20 cellular contexts compared by ENCODE assay signal in genomic region chr15:61841461-61841860, GRCh38.
"Had no signal": no experiment of that assay in that cellular context is flagged by ENCODE, and none has a peak within 500 bp of the region (broad histone marks: within the 10 kb centered on the region; RNA-seq: fewer than 3 reads in every experiment).

No MANE protein-coding gene starts in this region.

- H3K9me3 Mint-ChIP-seq: activated naive CD8-positive, alpha-beta T cell treated with anti-CD3 and anti-CD28 coated beads, Interleukin-2, amount 10 ng/mL, durations not matched to agents 7 days and 5 days; naive thymus-derived CD8-positive, alpha-beta T cell had no signal

- H3K36me3 Mint-ChIP-seq: activated CD8-positive, alpha-beta memory T cell treated with anti-CD3 and anti-CD28 coated beads, Interleukin-2, amount 10 ng/mL, durations not matched to agents 7 days and 5 days; activated naive CD8-positive, alpha-beta T cell treated with anti-CD3 and anti-CD28 coated beads, Interleukin-2, amount 10 ng/mL, durations not matched to agents 7 days and 5 days; brain had no signal

- H3K4me1 Mint-ChIP-seq: activated naive CD8-positive, alpha-beta T cell treated with anti-CD3 and anti-CD28 coated beads, Interleukin-2, amount 10 ng/mL, durations not matched to agents 7 days and 5 days; brain had no signal

- H3K27ac ChIP-seq: dorsolateral prefrontal cortex, hepatocyte had no signal

- H3K27me3 ChIP-seq: hepatocyte had no signal

- H3K4me3 Mint-ChIP-seq: activated CD8-positive, alpha-beta memory T cell treated with anti-CD3 and anti-CD28 coated beads, Interleukin-2, amount 10 ng/mL, durations not matched to agents 7 days and 5 days; activated naive CD8-positive, alpha-beta T cell treated with anti-CD3 and anti-CD28 coated beads, Interleukin-2, amount 10 ng/mL, durations not matched to agents 7 days and 5 days; brain; naive thymus-derived CD8-positive, alpha-beta T cell had no signal

- H3K4me3 ChIP-seq: dorsolateral prefrontal cortex, hepatocyte had no signal

- DNase-seq: activated CD4-positive, alpha-beta T cell treated with anti-CD3 and anti-CD28 coated beads, Interleukin-2, amount 50 U/mL, for 4 hours; activated CD8-positive, alpha-beta memory T cell treated with anti-CD3 and anti-CD28 coated beads, Interleukin-2, amount 10 ng/mL, durations not matched to agents 7 days and 5 days; activated effector memory CD4-positive, alpha-beta T cell treated with anti-CD3 and anti-CD28 coated beads, Interleukin-2, amount 50 U/mL, for 16 hours; activated naive CD8-positive, alpha-beta T cell treated with anti-CD3 and anti-CD28 coated beads, Interleukin-2, amount 10 ng/mL, durations not matched to agents 7 days and 5 days; activated T-cell treated with anti-CD3 and anti-CD28 coated beads, Interleukin-2, amount 50 U/mL, for 1 hour; dorsolateral prefrontal cortex; islet precursor cell; mammary epithelial cell; naive thymus-derived CD8-positive, alpha-beta T cell; nucleus accumbens; posterior cingulate gyrus; retina; stimulated activated CD4-positive, alpha-beta T cell treated with anti-CD3 and anti-CD28 coated beads, Interleukin-15, amount 100 ng/mL, for 24 hours; stimulated activated CD4-positive, alpha-beta T cell treated with anti-CD3 and anti-CD28 coated beads, Interleukin-4, amount 100 ng/mL, for 24 hours; stimulated activated naive CD4-positive, alpha-beta T cell treated with Interleukin-2 at 50 U/mL for 16 hours; trophoblast cell had no signal

- ATAC-seq: activated CD4-positive, CD25-positive, alpha-beta regulatory T cell treated with anti-CD3 and anti-CD28 coated beads, Interleukin-2, amount 50 U/mL, for 24 hours; activated CD8-positive, alpha-beta memory T cell treated with anti-CD3 and anti-CD28 coated beads, Interleukin-2, amount 10 ng/mL, durations not matched to agents 7 days and 5 days; left lobe of liver; naive thymus-derived CD8-positive, alpha-beta T cell had no signal

- H3K27ac Mint-ChIP-seq: activated CD8-positive, alpha-beta memory T cell treated with anti-CD3 and anti-CD28 coated beads, Interleukin-2, amount 10 ng/mL, durations not matched to agents 7 days and 5 days; activated naive CD8-positive, alpha-beta T cell treated with anti-CD3 and anti-CD28 coated beads, Interleukin-2, amount 10 ng/mL, durations not matched to agents 7 days and 5 days; brain; naive thymus-derived CD8-positive, alpha-beta T cell had no signal
